Comparison of ENCODE assay signal across 9 cellular contexts in genomic region chr9:128818839-128819715, GRCh38. TPM values are rescaled to one million over a fixed set of nuclear protein-coding genes. Genes with fewer than 3 reads are reported as not detected.
DNase-seq lines count a peak whose midpoint lies in the region; FAIRE-seq and TF ChIP-seq lines count a peak whose summit lies in the region.
"Had no signal": no experiment of that assay in that cellular context is flagged by ENCODE, and none has a peak within 500 bp of the region (broad histone marks: within the 10 kb centered on the region; RNA-seq: fewer than 3 reads in every experiment).

No MANE protein-coding gene starts in this region.

- TF ChIP-seq CTCF in HFFc6 (IDR thresholded peaks at IDR 0.05) (no peak), NB4 (IDR thresholded peaks at IDR 0.05; ENCODE audit: low read depth, low read length) (no peak), epithelial cell of esophagus (IDR thresholded peaks at IDR 0.05; ENCODE audit: insufficient read depth, low read depth, low read length, missing control alignments) (no peak)

- intact Hi-C loops in activated CD4-positive, alpha-beta memory T cell treated with anti-CD3 and anti-CD28 coated beads for 36 hours (cut with micrococcal nuclease): loop anchor here (1.0 to 5.0 kb wide), 7 partner anchors 10 to 209 kb away; partner anchors contain the start of genes DOLK, DYNC2I2, NUP188 and PKN3

- H3K27ac ChIP-seq in stomach smooth muscle (ENCODE audit: low read length): no peak overlapping the region

- peak; percentile 67 for FAIRE-seq in GM12892 (lab: Jason Lieb, UNC)
- FAIRE-seq: colon had no signal

- H3K36me3 ChIP-seq in mucosa of stomach (ENCODE audit: control insufficient read depth, insufficient read depth, low read length) (no peaks in the 10 kb centered on the region), stomach smooth muscle (ENCODE audit: control insufficient read depth in 2 of 2, insufficient read depth in 2 of 2, low read length in 2 of 2) (peaks cover 13 to 16% of the 10 kb centered on the region in 2 donors)

- TF ChIP-seq POLR2A in GM12892 (IDR thresholded peaks at IDR 0.05; ENCODE audit: low read depth, low read length) (peak; percentile 40; the same call in 1 of the 2 replicates), NB4 (IDR thresholded peaks at IDR 0.05; ENCODE audit: extremely low read depth, insufficient read length) (no peak)

- H3K27ac Mint-ChIP-seq in HFFc6: peak overlapping the region; percentile 49; the same call in 1 of the 2 replicates
- no peak overlapping the region for H3K27ac Mint-ChIP-seq in activated CD4-positive, alpha-beta memory T cell treated with anti-CD3 and anti-CD28 coated beads for 36 hours

- H3K9ac ChIP-seq in mucosa of stomach (ENCODE audit: low read length) (peak overlapping the region; percentile 43), stomach smooth muscle (ENCODE audit: low read length in 2 of 2) (peak overlapping the region; percentile 42 to 45)

- peaks cover 2% of the 10 kb centered on the region for H3K27me3 Mint-ChIP-seq in HFFc6 (ENCODE audit: insufficient read depth)
- no peaks in the 10 kb centered on the region for H3K27me3 Mint-ChIP-seq in activated CD4-positive, alpha-beta memory T cell treated with anti-CD3 and anti-CD28 coated beads for 36 hours

- no peaks in the 10 kb centered on the region for H3K9me3 ChIP-seq in mucosa of stomach (ENCODE audit: control insufficient read depth, low read length)
- H3K9me3 ChIP-seq in stomach smooth muscle (ENCODE audit: control insufficient read depth in 2 of 2, low read length in 2 of 2): no peaks in the 10 kb centered on the region

- H3K27me3 ChIP-seq in mucosa of stomach (ENCODE audit: control insufficient read depth, insufficient read depth, low read length) (no peaks in the 10 kb centered on the region), stomach smooth muscle (ENCODE audit: control insufficient read depth in 1 of 2, insufficient read depth in 2 of 2, low read length in 2 of 2) (no peaks in the 10 kb centered on the region)

- CTCF ChIA-PET in activated CD4-positive, alpha-beta memory T cell treated with anti-CD3 and anti-CD28 coated beads for 36 hours (lab: Charles Lee): interaction anchor here (0.5 to 2.7 kb wide), 32 partner anchors 8 to 313 kb away, joined by 3 to 39 read pairs (median 6); partner anchors contain the start of genes KYAT1, LRRC8A, PKN3 and SPOUT1

- H3K36me3 Mint-ChIP-seq in HFFc6 (ENCODE audit: low read depth): peaks cover 5% of the 10 kb centered on the region; the same call in 1 of the 2 replicates
- H3K36me3 Mint-ChIP-seq in activated CD4-positive, alpha-beta memory T cell treated with anti-CD3 and anti-CD28 coated beads for 36 hours: peaks cover 7% of the 10 kb centered on the region

- peaks cover 8% of the 10 kb centered on the region for H3K4me1 ChIP-seq in mucosa of stomach (ENCODE audit: control insufficient read depth, insufficient read depth, low read length)
- peaks cover 17% of the 10 kb centered on the region for H3K4me1 ChIP-seq in stomach smooth muscle (ENCODE audit: control insufficient read depth, insufficient read depth, low read length)

- H3K4me3 Mint-ChIP-seq in HFFc6: peak overlapping the region; percentile 86
- H3K4me3 Mint-ChIP-seq in activated CD4-positive, alpha-beta memory T cell treated with anti-CD3 and anti-CD28 coated beads for 36 hours: peak overlapping the region; percentile 75

- peaks cover 9% of the 10 kb centered on the region for H3K4me1 Mint-ChIP-seq in HFFc6 (ENCODE audit: low read depth)
- H3K4me1 Mint-ChIP-seq in activated CD4-positive, alpha-beta memory T cell treated with anti-CD3 and anti-CD28 coated beads for 36 hours (ENCODE audit: low read depth): peaks cover 17% of the 10 kb centered on the region

- POLR2A ChIA-PET in activated CD4-positive, alpha-beta memory T cell treated with anti-CD3 and anti-CD28 coated beads for 36 hours (lab: Charles Lee): interaction anchor here (1.0 to 2.6 kb wide), 5 partner anchors 11 to 130 kb away, joined by 3 to 31 read pairs (median 4); partner anchors contain the start of genes DOLK, NUP188, SET and SPOUT1

- no peaks in the 10 kb centered on the region for H3K9me3 Mint-ChIP-seq in HFFc6
- no peaks in the 10 kb centered on the region for H3K9me3 Mint-ChIP-seq in activated CD4-positive, alpha-beta memory T cell treated with anti-CD3 and anti-CD28 coated beads for 36 hours

- DNase-seq in GM12892 (ENCODE audit: insufficient read length): peak; percentile 62
- no peak for DNase-seq in HFFc6
- DNase-seq in NB4 (ENCODE audit: low read depth): peak; percentile 72
- DNase-seq in activated CD4-positive, alpha-beta memory T cell treated with anti-CD3 and anti-CD28 coated beads for 36 hours: peak; percentile 55
- DNase-seq in epithelial cell of esophagus (ENCODE audit: low read depth): peak; percentile 29
- DNase-seq in DMS153 (lab: John Stamatoyannopoulos, UW): no peak

- H3K4me3 ChIP-seq in NB4 (ENCODE audit: low read depth, low read length) (peak overlapping the region; percentile 60), epithelial cell of esophagus (ENCODE audit: low read length) (peak overlapping the region; percentile 63), mucosa of stomach (ENCODE audit: low read length) (no peak overlapping the region), stomach smooth muscle (ENCODE audit: low read length in 2 of 2) (peak overlapping the region; percentile 62 to 78)

RNA-seq across cellular contexts. Expression of gene ENDOG, which starts 0.8 kb away (rescaled TPM):
- 3.4 TPM for polyA plus RNA-seq in GM12892 (2012; ENCODE audit: missing spikeins)
- 10 to 100 TPM; 16.0 to 23.7 (median 17.0) TPM for total RNA-seq in HFFc6 (2021; fragmentation: NEBNext Ultra II Directional; extraction: Animal tissue kit (Norgen Biotek cat#: 25700))
- total RNA-seq in activated CD4-positive, alpha-beta memory T cell treated with anti-CD3 and anti-CD28 coated beads for 36 hours: 10 to 100 TPM; 13.8 to 14.2 TPM

RNA-seq across cellular contexts. Expression of gene SPOUT1, which starts 10.5 kb away (rescaled TPM):
- polyA plus RNA-seq in GM12892 (2012; ENCODE audit: missing spikeins): 18.7 TPM
- total RNA-seq in HFFc6 (2021; fragmentation: NEBNext Ultra II Directional; extraction: Animal tissue kit (Norgen Biotek cat#: 25700)): 10 to 100 TPM; 33.2 to 46.8 (median 38.2) TPM
- total RNA-seq in activated CD4-positive, alpha-beta memory T cell treated with anti-CD3 and anti-CD28 coated beads for 36 hours: 10 to 100 TPM; 89.2 to 94.2 TPM

RNA-seq across cellular contexts. Expression of gene TBC1D13, which starts 32.0 kb away (rescaled TPM):
- polyA plus RNA-seq in GM12892 (2012; ENCODE audit: missing spikeins): 8.7 TPM
- 10 to 100 TPM; 28.0 to 34.7 (median 30.3) TPM for total RNA-seq in HFFc6 (2021; fragmentation: NEBNext Ultra II Directional; extraction: Animal tissue kit (Norgen Biotek cat#: 25700))
- total RNA-seq in activated CD4-positive, alpha-beta memory T cell treated with anti-CD3 and anti-CD28 coated beads for 36 hours: 10 to 100 TPM; 14.6 to 14.9 TPM

RNA-seq across cellular contexts. Expression of gene ZER1, which starts 47.4 kb away (rescaled TPM):
- 8.4 TPM for polyA plus RNA-seq in GM12892 (2012; ENCODE audit: missing spikeins)
- total RNA-seq in HFFc6 (2021; fragmentation: NEBNext Ultra II Directional; extraction: Animal tissue kit (Norgen Biotek cat#: 25700)): 10 to 100 TPM; 32.5 to 47.6 (median 37.8) TPM
- total RNA-seq in activated CD4-positive, alpha-beta memory T cell treated with anti-CD3 and anti-CD28 coated beads for 36 hours: 10 to 100 TPM; 16.2 to 18.0 TPM

Comparison
In these comparisons a context has a peak if more than half of its experiments do, and no peak if none do; other contexts are left out.
1. DNase-seq: peak in GM12892 (single experiment), NB4 (single experiment), activated CD4-positive, alpha-beta memory T cell treated with anti-CD3 and anti-CD28 coated beads for 36 hours (single experiment) and epithelial cell of esophagus (single experiment); none in HFFc6 (single experiment) and DMS153 (single experiment).